In the genomic region with DNA sequence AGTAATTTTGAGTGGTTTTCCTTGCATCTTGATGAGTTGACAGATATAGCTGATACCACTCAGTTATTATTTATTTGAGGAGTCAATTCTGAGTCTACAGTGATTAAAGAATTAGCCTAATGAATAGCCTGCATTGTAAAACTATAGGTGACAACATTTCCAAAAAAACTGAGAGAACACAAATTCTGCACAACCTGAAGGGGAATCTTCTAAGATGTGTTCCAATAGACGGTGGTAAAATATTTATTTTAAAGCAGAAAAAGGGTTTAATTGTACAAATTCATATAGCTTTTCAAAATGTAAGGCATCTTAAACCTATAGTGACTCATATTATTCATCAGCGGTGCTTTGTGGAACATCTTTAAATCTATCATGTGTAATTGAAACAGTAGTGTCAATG, we compare ENCODE assay signal across 13 cellular contexts.
DNase-seq lines count a peak whose midpoint lies in the region; ATAC-seq, FAIRE-seq and TF ChIP-seq lines count a peak whose summit lies in the region.
"Had no signal": no experiment of that assay in that cellular context is flagged by ENCODE, and none has a peak within 500 bp of the region (broad histone marks: within the 10 kb centered on the region; RNA-seq: fewer than 3 reads in every experiment).

No MANE protein-coding gene starts in this region.

- H3K27me3 Mint-ChIP-seq in activated naive CD8-positive, alpha-beta T cell = no peaks in the 10 kb centered on the region
- H3K27me3 Mint-ChIP-seq in activated naive CD8-positive, alpha-beta T cell treated with anti-CD3 and anti-CD28 coated beads, Interleukin-2, amount 50 U/mL, for 24 hours = no peaks in the 10 kb centered on the region

- H3K4me2 ChIP-seq in keratinocyte (ENCODE audit: control insufficient read depth, extremely low read depth, insufficient read depth, low read depth, low read length) = no peak overlapping the region
- no peak overlapping the region for H3K4me2 ChIP-seq in MM.1S (ENCODE audit: low read depth, low read length)
- H3K4me2 ChIP-seq: BLaER1 had no signal

- peaks cover 33% of the 10 kb centered on the region for H3F3A ChIP-seq in MM.1S (ENCODE audit: insufficient read depth, low read length)

- H3K36me3 ChIP-seq in HEK293 (ENCODE audit: control insufficient read depth in 2 of 2, insufficient read depth in 1 of 2, low read length in 2 of 2) = no peaks in the 10 kb centered on the region; a peak in 1 of 3 replicates
- no peaks in the 10 kb centered on the region for H3K36me3 ChIP-seq in keratinocyte (ENCODE audit: control insufficient read depth in 2 of 2, extremely low read depth in 1 of 2, insufficient read depth in 2 of 2, low read length in 2 of 2)
- H3K36me3 ChIP-seq in MM.1S (replicated peaks; ENCODE audit: insufficient read depth, low read length) = no peaks in the 10 kb centered on the region
- H3K36me3 ChIP-seq: BLaER1 had no signal

- peaks cover 20% of the 10 kb centered on the region for H3K4me1 Mint-ChIP-seq in activated naive CD8-positive, alpha-beta T cell (ENCODE audit: low read depth)
- H3K4me1 Mint-ChIP-seq in activated naive CD8-positive, alpha-beta T cell treated with anti-CD3 and anti-CD28 coated beads, Interleukin-2, amount 50 U/mL, for 24 hours = peaks cover 19% of the 10 kb centered on the region

- no peak overlapping the region for H3K4me3 Mint-ChIP-seq in activated naive CD8-positive, alpha-beta T cell
- no peak overlapping the region for H3K4me3 Mint-ChIP-seq in activated naive CD8-positive, alpha-beta T cell treated with anti-CD3 and anti-CD28 coated beads, Interleukin-2, amount 50 U/mL, for 24 hours

- H3K27ac Mint-ChIP-seq in activated naive CD8-positive, alpha-beta T cell = peak overlapping the region; percentile 46
- H3K27ac Mint-ChIP-seq in activated naive CD8-positive, alpha-beta T cell treated with anti-CD3 and anti-CD28 coated beads, Interleukin-2, amount 50 U/mL, for 24 hours = no peak overlapping the region

- CTCF ChIA-PET in HEK293 (lab: Yijun Ruan, JAX) = interaction anchor here (0.6 to 1.0 kb wide), 2 partner anchors 35 to 182 kb away, joined by 3 read pairs; no protein-coding TSS in a partner anchor

- H3K9me3 Mint-ChIP-seq in activated naive CD8-positive, alpha-beta T cell (ENCODE audit: low read depth) = peaks cover 3% of the 10 kb centered on the region
- H3K9me3 Mint-ChIP-seq in activated naive CD8-positive, alpha-beta T cell treated with anti-CD3 and anti-CD28 coated beads, Interleukin-2, amount 50 U/mL, for 24 hours = peaks cover 5% of the 10 kb centered on the region

- POLR2A ChIA-PET in HEK293 (lab: Yijun Ruan, JAX) = no interaction called here

- H3K9me1 ChIP-seq in keratinocyte (ENCODE audit: control insufficient read depth, extremely low read depth, insufficient read depth, low read length) = no peaks in the 10 kb centered on the region

- H3K79me2 ChIP-seq in keratinocyte (ENCODE audit: control insufficient read depth, insufficient read depth, low read length) (no peaks in the 10 kb centered on the region), MM.1S (ENCODE audit: low read length) (no peaks in the 10 kb centered on the region)

- FAIRE-seq in keratinocyte (lab: Jason Lieb, UNC) = peak; percentile 51
- FAIRE-seq: GM12878 had no signal

- no peak for DNase-seq in activated naive CD8-positive, alpha-beta T cell treated with anti-CD3 and anti-CD28 coated beads, Interleukin-2, amount 50 U/mL, for 24 hours
- DNase-seq in keratinocyte (ENCODE audit: low read depth, low spot score) (no peak), MM.1S (no peak)
- no peak for DNase-seq in activated CD4-positive, CD25-positive, alpha-beta regulatory T cell treated with anti-CD3 and anti-CD28 coated beads, Interleukin-2, amount 50 U/mL, for 72 hours
- DNase-seq: 8988T, DMS 273 treated with DMSO at 0.1 percent for 48 hours, HCEC 1CT, Karpas-422 had no signal

- H3K4me1 ChIP-seq in HEK293 (ENCODE audit: control insufficient read depth, insufficient read depth, low read length) (peaks cover 19% of the 10 kb centered on the region), keratinocyte (ENCODE audit: control insufficient read depth, extremely low read depth, insufficient read depth, low read length) (peaks cover 22% of the 10 kb centered on the region), MM.1S (ENCODE audit: low read length) (peaks cover 40% of the 10 kb centered on the region)

- no peak for ATAC-seq in activated naive CD8-positive, alpha-beta T cell treated with anti-CD3 and anti-CD28 coated beads, Interleukin-2, amount 50 U/mL, for 24 hours
- no peak for ATAC-seq in GM21528 (IDR thresholded peaks at IDR 0.05; ENCODE audit: low FRiP score, unreplicated experiment)
- ATAC-seq: GM12878 had no signal

- no peaks in the 10 kb centered on the region for H4K20me1 ChIP-seq in keratinocyte (ENCODE audit: control insufficient read depth, extremely low read depth, insufficient read depth, low read length)
- no peaks in the 10 kb centered on the region for H4K20me1 ChIP-seq in MM.1S (ENCODE audit: insufficient read depth, low read length)
- H4K20me1 ChIP-seq: BLaER1 had no signal

- TF ChIP-seq CTCF in HEK293 (tag by site-specific recombination; IDR thresholded peaks at IDR 0.05) (no peak), keratinocyte (optimal IDR thresholded peaks at IDR 0.05 in 1 of 3, IDR thresholded peaks at IDR 0.05 in 1 of 3, conservative IDR thresholded peaks at IDR 0.05 in 1 of 3; ENCODE audit: extremely low read depth in 1 of 3, insufficient read depth in 2 of 3, low read length in 3 of 3) (no peak), MM.1S (IDR thresholded peaks at IDR 0.05; ENCODE audit: low read length) (no peak)

- no peak overlapping the region for H3K27ac ChIP-seq in HEK293 (ENCODE audit: extremely low read depth, low read depth, low read length)
- no peak overlapping the region for H3K27ac ChIP-seq in keratinocyte (ENCODE audit: control insufficient read depth, insufficient read depth, low read length)
- no peak overlapping the region for H3K27ac ChIP-seq in MM.1S (ENCODE audit: low read length)
- H3K27ac ChIP-seq: BLaER1 had no signal

- H3K4me3 ChIP-seq in HEK293 (ENCODE audit: low read depth, low read length) = no peak overlapping the region
- H3K4me3 ChIP-seq in keratinocyte (ENCODE audit: control insufficient read depth in 2 of 3, extremely low read depth in 1 of 3, insufficient read depth in 2 of 3, low read depth in 1 of 3, low read length in 3 of 3) = no peak overlapping the region
- H3K4me3 ChIP-seq in MM.1S (ENCODE audit: low read length) = no peak overlapping the region
- H3K4me3 ChIP-seq: BLaER1, GM12878 had no signal

- H3K9ac ChIP-seq in keratinocyte (ENCODE audit: control insufficient read depth, extremely low read depth, insufficient read depth, low read length) (no peak overlapping the region), MM.1S (ENCODE audit: low read length) (no peak overlapping the region)
- H3K9ac ChIP-seq: BLaER1 had no signal

- H3K9me2 ChIP-seq in MM.1S (replicated peaks; ENCODE audit: insufficient read depth, low read length) = no peaks in the 10 kb centered on the region

- H2AFZ ChIP-seq in keratinocyte (ENCODE audit: control insufficient read depth, low read length) (no peak overlapping the region), MM.1S (ENCODE audit: low read length) (no peak overlapping the region)

- no peaks in the 10 kb centered on the region for H3K27me3 ChIP-seq in keratinocyte (ENCODE audit: control insufficient read depth, extremely low read depth, insufficient read depth, low read length)
- H3K27me3 ChIP-seq in MM.1S (replicated peaks; ENCODE audit: insufficient read depth, low read length) = no peaks in the 10 kb centered on the region
- H3K27me3 ChIP-seq: BLaER1 had no signal

- peaks cover 4% of the 10 kb centered on the region for H3K36me3 Mint-ChIP-seq in activated naive CD8-positive, alpha-beta T cell
- no peaks in the 10 kb centered on the region for H3K36me3 Mint-ChIP-seq in activated naive CD8-positive, alpha-beta T cell treated with anti-CD3 and anti-CD28 coated beads, Interleukin-2, amount 50 U/mL, for 24 hours (ENCODE audit: low read depth)

- H3K9me3 ChIP-seq in HEK293 (ENCODE audit: control insufficient read depth, insufficient read depth, low read depth, low read length) = no peaks in the 10 kb centered on the region
- no peaks in the 10 kb centered on the region for H3K9me3 ChIP-seq in keratinocyte (ENCODE audit: control insufficient read depth, low read depth, low read length)
- no peaks in the 10 kb centered on the region for H3K9me3 ChIP-seq in MM.1S (replicated peaks; ENCODE audit: insufficient read depth, low read length)

- dilution Hi-C loops in keratinocyte (cut with MboI; ENCODE audit: extremely low pct_ligation_motif_present, low sequenced_read_pairs) = no loop called here

TF ChIP-seq in HEK293, 187 proteins besides CTCF, POLR2A, EP300 and RAD21:
- TF ChIP-seq ZNF280C (tag by site-specific recombination; IDR thresholded peaks at IDR 0.05) (no peak), ZNF510 (tag by site-specific recombination; IDR thresholded peaks at IDR 0.05; ENCODE audit: insufficient replicate concordance) (peak; percentile 98)
